Comparison of ENCODE assay signal across 2 cellular contexts in genomic region chr2:27126252-27126710, GRCh38.
TF ChIP-seq lines count a peak whose summit lies in the region.

No MANE protein-coding gene starts in this region.

TF ChIP-seq in K562, 482 proteins besides CTCF, POLR2A, EP300 and RAD21:
- TF ChIP-seq HNRNPK (IDR thresholded peaks at IDR 0.05; ENCODE audit: low read depth, low read length, poor library complexity, severe bottlenecking) (no peak), ZNF143 (CRISPR knock-in tag; IDR thresholded peaks at IDR 0.05) (no peak), POLR3G (IDR thresholded peaks at IDR 0.05; ENCODE audit: extremely low read depth, insufficient read length, insufficient replicate concordance) (no peak), PKNOX1 (IDR thresholded peaks at IDR 0.05) (peak; percentile 60; the same call in 1 of the 2 replicates), XRCC5 (IDR thresholded peaks at IDR 0.05; ENCODE audit: low read depth, low read length) (no peak), L3MBTL2 (IDR thresholded peaks at IDR 0.05) (0 out of 2 replicates have a peak, but pooled peaks have one; percentile 22), PBX2 (CRISPR knock-in tag; IDR thresholded peaks at IDR 0.05; ENCODE audit: low read depth) (no peak), PBX2 (tag; conservative IDR thresholded peaks at IDR 0.05; ENCODE audit: low read depth) (peak; percentile 24; the same call in 1 of the 2 replicates), MEIS2 (IDR thresholded peaks at IDR 0.05; ENCODE audit: partially characterized antibody) (peak; percentile 29), KDM5B (IDR thresholded peaks at IDR 0.05; ENCODE audit: insufficient replicate concordance, low read depth, low read length) (peak; percentile 26)

TF ChIP-seq in liver, 16 proteins besides CTCF, POLR2A, EP300 and RAD21:
- peak; percentile 93 to 97 for TF ChIP-seq HNF4A (conservative IDR thresholded peaks at IDR 0.05)
- peak; percentile 14 for TF ChIP-seq REST (IDR thresholded peaks at IDR 0.05)
- peak; percentile 43 for TF ChIP-seq MAX (IDR thresholded peaks at IDR 0.05)
- TF ChIP-seq SP1 (IDR thresholded peaks at IDR 0.05), result peak; percentile 77
- peak in 1 of 2 donors; percentile 74 for TF ChIP-seq JUND (IDR thresholded peaks at IDR 0.05)
- peak; percentile 89 for TF ChIP-seq HNF4G (IDR thresholded peaks at IDR 0.05)
- no peak for TF ChIP-seq FOXA2 (IDR thresholded peaks at IDR 0.05)
- TF ChIP-seq ZBTB33 (IDR thresholded peaks at IDR 0.05), result no peak
- peak; percentile 85 to 91 for TF ChIP-seq RXRA (IDR thresholded peaks at IDR 0.05)
